In genomic region chr11:76631566-76632308, GRCh38 we compare ENCODE assay signal across 17 cellular contexts.
"Had no signal": no experiment of that assay in that cellular context is flagged by ENCODE, and none has a peak within 500 bp of the region (broad histone marks: within the 10 kb centered on the region; RNA-seq: fewer than 3 reads in every experiment).

No MANE protein-coding gene starts in this region.

- H3K27ac ChIP-seq: brain microvascular endothelial cell, neural progenitor cell, WERI-Rb-1 had no signal

- H3K4me3 Mint-ChIP-seq: activated naive CD4-positive, alpha-beta T cell treated with anti-CD3 and anti-CD28 coated beads, Interleukin-2, amount 50 U/mL, for 24 hours; activated T-helper 17 cell treated with anti-CD3 and anti-CD28 coated beads, Interleukin-2, amount 50 U/mL, for 72 hours; endodermal cell; neural progenitor cell; stimulated activated effector memory CD8-positive, alpha-beta T cell treated with anti-CD3 and anti-CD28 coated beads, Interleukin-12 subunit alpha, Interleukin-12 subunit beta, amount 100 ng/mL, for 72 hours; T-cell had no signal

- ATAC-seq: activated T-helper 17 cell treated with anti-CD3 and anti-CD28 coated beads, Interleukin-2, amount 50 U/mL, for 72 hours; stimulated activated effector memory CD8-positive, alpha-beta T cell treated with anti-CD3 and anti-CD28 coated beads, Interleukin-12 subunit alpha, Interleukin-12 subunit beta, amount 100 ng/mL, for 72 hours; T-cell had no signal

- H3K9me3 Mint-ChIP-seq: activated naive CD4-positive, alpha-beta T cell treated with anti-CD3 and anti-CD28 coated beads, Interleukin-2, amount 50 U/mL, for 24 hours; activated T-helper 17 cell treated with anti-CD3 and anti-CD28 coated beads, Interleukin-2, amount 50 U/mL, for 72 hours; neural progenitor cell; stimulated activated effector memory CD8-positive, alpha-beta T cell treated with anti-CD3 and anti-CD28 coated beads, Interleukin-12 subunit alpha, Interleukin-12 subunit beta, amount 100 ng/mL, for 72 hours; T-cell had no signal

- H3K27me3 ChIP-seq: brain microvascular endothelial cell, neural progenitor cell, ovary, suprapubic skin had no signal

- H3K27me3 Mint-ChIP-seq: activated naive CD4-positive, alpha-beta T cell treated with anti-CD3 and anti-CD28 coated beads, Interleukin-2, amount 50 U/mL, for 24 hours had no signal

- H3K4me3 ChIP-seq: neural progenitor cell, ovary, smooth muscle cell, suprapubic skin had no signal

- H3K36me3 Mint-ChIP-seq: activated naive CD4-positive, alpha-beta T cell treated with anti-CD3 and anti-CD28 coated beads, Interleukin-2, amount 50 U/mL, for 24 hours; neural progenitor cell; T-cell had no signal

- H3K9ac ChIP-seq: neural progenitor cell had no signal

- H3K4me2 ChIP-seq: neural progenitor cell, smooth muscle cell had no signal

- H3K9me3 ChIP-seq: ovary, suprapubic skin had no signal

- H3K4me1 ChIP-seq: neural progenitor cell had no signal

- H3K27ac Mint-ChIP-seq: activated naive CD4-positive, alpha-beta T cell treated with anti-CD3 and anti-CD28 coated beads, Interleukin-2, amount 50 U/mL, for 24 hours; activated T-helper 17 cell treated with anti-CD3 and anti-CD28 coated beads, Interleukin-2, amount 50 U/mL, for 72 hours; endodermal cell; neural progenitor cell; stimulated activated effector memory CD8-positive, alpha-beta T cell treated with anti-CD3 and anti-CD28 coated beads, Interleukin-12 subunit alpha, Interleukin-12 subunit beta, amount 100 ng/mL, for 72 hours; T-cell had no signal

- DNase-seq: activated CD4-positive, alpha-beta T cell treated with anti-CD3 and anti-CD28 coated beads for 48 hours; activated T-cell treated with anti-CD3 and anti-CD28 coated beads for 4 hours; amygdala; brain microvascular endothelial cell; cerebellar nuclear complex; endodermal cell; glutamatergic neuron; retina; T-cell; WERI-Rb-1 had no signal

- H3K36me3 ChIP-seq: brain microvascular endothelial cell, neural progenitor cell, ovary, suprapubic skin, WERI-Rb-1 had no signal
